ENCODE assay signal across 27 cellular contexts in the genomic region with DNA sequence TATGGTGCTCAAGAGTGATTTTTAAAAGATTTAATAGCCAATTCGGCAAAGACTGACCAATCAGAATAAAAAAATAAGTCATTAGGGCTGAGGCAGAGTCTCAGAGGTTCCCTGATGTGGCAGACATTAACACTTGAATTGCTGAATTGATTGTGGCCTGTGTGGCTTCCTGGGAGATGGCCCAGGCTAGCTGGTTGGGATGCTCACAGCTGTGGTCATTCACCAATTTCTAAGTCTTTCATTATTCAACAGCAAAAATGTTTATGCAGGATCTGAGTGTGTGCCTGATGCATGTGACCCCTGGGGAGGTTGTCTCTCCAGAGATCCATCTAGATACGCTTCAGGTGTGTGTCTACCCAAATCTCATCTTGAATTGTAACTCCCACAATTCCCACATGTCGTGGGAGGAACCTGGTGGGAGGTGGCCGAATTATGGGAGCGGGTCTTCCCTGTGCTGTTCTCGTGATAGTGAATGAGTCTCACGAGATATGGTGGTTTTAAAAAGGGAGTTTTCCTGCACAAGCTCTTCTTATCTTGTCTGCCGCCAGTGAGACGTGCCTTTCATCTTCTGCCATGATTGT.
"Had no signal": no experiment of that assay in that cellular context is flagged by ENCODE, and none has a peak within 500 bp of the region (broad histone marks: within the 10 kb centered on the region; RNA-seq: fewer than 3 reads in every experiment).

No MANE protein-coding gene starts in this region.

- H3K4me3 ChIP-seq: adrenal gland, body of pancreas, breast epithelium, SJCRH30, SK-N-MC had no signal

- DNase-seq: activated CD4-positive, alpha-beta T cell treated with anti-CD3 and anti-CD28 coated beads for 36 hours; activated CD4-positive, alpha-beta T cell treated with anti-CD3 and anti-CD28 coated beads, Interleukin-2, amount 10 ng/mL, durations not matched to agents 7 days and 5 days; activated CD4-positive, alpha-beta T cell treated with anti-CD3 and anti-CD28 coated beads, Interleukin-2, amount 50 U/mL, for 48 hours; activated CD8-positive, alpha-beta T cell treated with anti-CD3 and anti-CD28 coated beads, Interleukin-2, amount 10 ng/mL, durations not matched to agents 7 days and 5 days; activated gamma-delta T cell treated with Interleukin-2 at 50 U/mL for 16 hours; activated naive CD4-positive, alpha-beta T cell treated with anti-CD3 and anti-CD28 coated beads for 36 hours; activated T-cell treated with anti-CD3 and anti-CD28 coated beads for 4 hours; activated T-cell treated with anti-CD3 and anti-CD28 coated beads, Interleukin-2, amount 50 U/mL, for 4 hours; adrenal gland; body of pancreas; MM.1S; MV-4-11; NCI-H1092; NCI-H1436 treated with DMSO at 0.1 percent for 48 hours; NCI-H1694 treated with DMSO at 0.1 percent for 48 hours; NCI-H2029; NCI-H510A; NCI-H526; NCI-H748 treated with DMSO at 0.1 percent for 48 hours; NK-92 treated with Interleukin-12 subunit alpha and Interleukin-12 subunit beta, amount 100 ng/mL, for 24 hours; SHP77; SJCRH30 had no signal

- H3K27ac Mint-ChIP-seq: activated CD4-positive, alpha-beta T cell treated with anti-CD3 and anti-CD28 coated beads for 36 hours; activated CD4-positive, alpha-beta T cell treated with anti-CD3 and anti-CD28 coated beads, Interleukin-2, amount 10 ng/mL, durations not matched to agents 7 days and 5 days; activated CD8-positive, alpha-beta T cell treated with anti-CD3 and anti-CD28 coated beads, Interleukin-2, amount 10 ng/mL, durations not matched to agents 7 days and 5 days; activated naive CD4-positive, alpha-beta T cell treated with anti-CD3 and anti-CD28 coated beads for 36 hours; activated naive CD4-positive, alpha-beta T cell treated with anti-CD3 and anti-CD28 coated beads, Interleukin-2, amount 50 U/mL, for 72 hours; activated T-helper 1 cell treated with anti-CD3 and anti-CD28 coated beads, Interleukin-12 subunit alpha, Interleukin-12 subunit beta, Interleukin-2, Interleukin-4 antibody, amounts not matched to agents 30 ng/mL and 10 ng/mL and 1 ng/mL, durations not matched to agents 14 hours and 24 hours and 36 hours had no signal

- H3K36me3 ChIP-seq: adrenal gland, breast epithelium, SJCRH30 had no signal

- ATAC-seq: activated CD4-positive, alpha-beta T cell treated with anti-CD3 and anti-CD28 coated beads for 36 hours; activated CD4-positive, CD25-positive, alpha-beta regulatory T cell treated with anti-CD3 and anti-CD28 coated beads, Interleukin-2, amount 50 U/mL, for 24 hours; activated CD8-positive, alpha-beta T cell treated with anti-CD3 and anti-CD28 coated beads, Interleukin-2, amount 10 ng/mL, durations not matched to agents 7 days and 5 days; activated naive CD4-positive, alpha-beta T cell treated with anti-CD3 and anti-CD28 coated beads, Interleukin-2, amount 50 U/mL, for 72 hours; activated T-cell treated with anti-CD3 and anti-CD28 coated beads, Interleukin-2, amount 50 U/mL, for 4 hours; body of pancreas had no signal

- H3K4me1 Mint-ChIP-seq: activated CD4-positive, alpha-beta T cell treated with anti-CD3 and anti-CD28 coated beads for 36 hours; activated CD4-positive, alpha-beta T cell treated with anti-CD3 and anti-CD28 coated beads, Interleukin-2, amount 10 ng/mL, durations not matched to agents 7 days and 5 days had no signal

- H3K27me3 ChIP-seq: adrenal gland, body of pancreas, breast epithelium, SJCRH30 had no signal

- H3K9me3 ChIP-seq: adrenal gland, body of pancreas, breast epithelium had no signal

- H3K4me1 ChIP-seq: adrenal gland, body of pancreas, breast epithelium had no signal

- H3K4me3 Mint-ChIP-seq: activated CD4-positive, alpha-beta T cell treated with anti-CD3 and anti-CD28 coated beads for 36 hours; activated CD4-positive, alpha-beta T cell treated with anti-CD3 and anti-CD28 coated beads, Interleukin-2, amount 10 ng/mL, durations not matched to agents 7 days and 5 days; activated CD8-positive, alpha-beta T cell treated with anti-CD3 and anti-CD28 coated beads, Interleukin-2, amount 10 ng/mL, durations not matched to agents 7 days and 5 days; activated naive CD4-positive, alpha-beta T cell treated with anti-CD3 and anti-CD28 coated beads for 36 hours; activated T-cell treated with anti-CD3 and anti-CD28 coated beads, Interleukin-2, amount 50 U/mL, for 4 hours; activated T-helper 1 cell treated with anti-CD3 and anti-CD28 coated beads, Interleukin-12 subunit alpha, Interleukin-12 subunit beta, Interleukin-2, Interleukin-4 antibody, amounts not matched to agents 30 ng/mL and 10 ng/mL and 1 ng/mL, durations not matched to agents 14 hours and 24 hours and 36 hours had no signal

- H3K27me3 Mint-ChIP-seq: activated CD4-positive, alpha-beta T cell treated with anti-CD3 and anti-CD28 coated beads for 36 hours; activated CD4-positive, alpha-beta T cell treated with anti-CD3 and anti-CD28 coated beads, Interleukin-2, amount 10 ng/mL, durations not matched to agents 7 days and 5 days had no signal

- H3K27ac ChIP-seq: adrenal gland, body of pancreas, breast epithelium, SJCRH30, SK-N-MC had no signal

- H3K36me3 Mint-ChIP-seq: activated naive CD4-positive, alpha-beta T cell treated with anti-CD3 and anti-CD28 coated beads, Interleukin-2, amount 50 U/mL, for 72 hours had no signal
